ENCODE assay signal across 26 cellular contexts in genomic region chr1:71655604-71656003, GRCh38.
"Had no signal": no experiment of that assay in that cellular context is flagged by ENCODE, and none has a peak within 500 bp of the region (broad histone marks: within the 10 kb centered on the region; RNA-seq: fewer than 3 reads in every experiment).

No MANE protein-coding gene starts in this region.

- H3K9me3 ChIP-seq: stomach, suprapubic skin, testis, thoracic aorta, thyroid gland, tibial artery, tibial nerve, transverse colon, upper lobe of left lung, upper lobe of right lung, uterus, vagina had no signal

- H3K27ac ChIP-seq: stomach, suprapubic skin, testis, thoracic aorta, thyroid gland, tibial artery, tibial nerve, transverse colon, upper lobe of left lung, upper lobe of right lung, uterus, vagina had no signal

- H3K4me1 ChIP-seq: testis, thyroid gland, upper lobe of left lung, upper lobe of right lung, uterus, vagina had no signal

- H3K27me3 ChIP-seq: stomach, suprapubic skin, testis, thyroid gland, tibial artery, tibial nerve, transverse colon, upper lobe of left lung, upper lobe of right lung, uterus, vagina had no signal

- H3K4me3 ChIP-seq: stomach, suprapubic skin, testis, thoracic aorta, thyroid gland, tibial artery, tibial nerve, transverse colon, upper lobe of left lung, upper lobe of right lung, uterus, vagina had no signal

- DNase-seq: stimulated activated CD4-positive, alpha-beta T cell treated with anti-CD3 and anti-CD28 coated beads, Interleukin-2, amount 100 ng/mL, for 48 hours; stimulated activated CD4-positive, alpha-beta T cell treated with anti-CD3 and anti-CD28 coated beads, Interleukin-4, amount 100 ng/mL, for 1 hour; stimulated activated CD4-positive, alpha-beta T cell treated with anti-CD3 and anti-CD28 coated beads, Interleukin-4, amount 100 ng/mL, for 24 hours; stimulated activated CD4-positive, alpha-beta T cell treated with anti-CD3 and anti-CD28 coated beads, Interleukin-4, amount 100 ng/mL, for 4 hours; stimulated activated CD8-positive, alpha-beta memory T cell treated with anti-CD3 and anti-CD28 coated beads, Interleukin-4, amount 100 ng/mL, for 48 hours; stimulated activated naive B cell treated with anti-CD40 and anti-IgM and Interleukin-4, amounts not matched to agents 10 μg/mL and 1 μg/mL and 100 μg/mL, for 72 hours; stimulated activated naive CD4-positive, alpha-beta T cell; stimulated activated naive CD4-positive, alpha-beta T cell treated with Interleukin-2 at 50 U/mL for 16 hours; stimulated activated naive CD8-positive, alpha-beta T cell treated with anti-CD3 and anti-CD28 coated beads, Interleukin-15, amount 100 ng/mL, for 72 hours; stimulated activated naive CD8-positive, alpha-beta T cell treated with anti-CD3 and anti-CD28 coated beads, Interleukin-15, Interleukin-2, amounts not matched to agents 100 U/mL and 50 U/mL, for 24 hours; stomach; substantia nigra; testis; thyroid gland; tibial artery; transverse colon; trophoblast cell; uterus had no signal

- ATAC-seq: stimulated activated effector memory CD8-positive, alpha-beta T cell treated with anti-CD3 and anti-CD28 coated beads, Interleukin-12 subunit alpha, Interleukin-12 subunit beta, amount 100 ng/mL, for 72 hours; stimulated activated memory B cell treated with anti-CD40 and anti-IgM and Interleukin-4, amounts not matched to agents 10 μg/mL and 1 μg/mL and 100 μg/mL, for 72 hours; stimulated activated naive B cell treated with anti-CD40 and anti-IgM and Interleukin-4, amounts not matched to agents 10 μg/mL and 1 μg/mL and 100 μg/mL, for 72 hours; stimulated activated naive CD8-positive, alpha-beta T cell treated with anti-CD3 and anti-CD28 coated beads, Interleukin-15, amount 100 ng/mL, for 72 hours; stimulated activated naive CD8-positive, alpha-beta T cell treated with anti-CD3 and anti-CD28 coated beads, Interleukin-15, Interleukin-2, amounts not matched to agents 100 U/mL and 50 U/mL, for 24 hours; upper lobe of right lung had no signal

- H3K36me3 ChIP-seq: stomach, suprapubic skin, thoracic aorta, thyroid gland, tibial artery, tibial nerve, transverse colon, upper lobe of left lung, upper lobe of right lung, uterus, vagina had no signal
